ENCODE assay signal across 38 cellular contexts in genomic region chr20:22522701-22523100, GRCh38.
"Had no signal": no experiment of that assay in that cellular context is flagged by ENCODE, and none has a peak within 500 bp of the region (broad histone marks: within the 10 kb centered on the region; RNA-seq: fewer than 3 reads in every experiment).

No MANE protein-coding gene starts in this region.

- ATAC-seq: activated naive CD8-positive, alpha-beta T cell treated with anti-CD3 and anti-CD28 coated beads, Interleukin-2, amount 50 U/mL, for 24 hours; Right ventricle myocardium inferior; SK-N-SH treated with all-trans-retinoic acid at 6 μM for 48 hours had no signal

- H3K4me3 Mint-ChIP-seq: activated B cell treated with CpG ODN at 0.5 μM for 24 hours; activated CD4-positive, alpha-beta memory T cell treated with anti-CD3 and anti-CD28 coated beads for 36 hours; activated naive CD4-positive, alpha-beta T cell treated with anti-CD3 and anti-CD28 coated beads, Interleukin-2, amount 10 ng/mL, durations not matched to agents 7 days and 5 days; activated naive CD8-positive, alpha-beta T cell; activated naive CD8-positive, alpha-beta T cell treated with anti-CD3 and anti-CD28 coated beads, Interleukin-2, amount 50 U/mL, for 24 hours; central memory CD8-positive, alpha-beta T cell had no signal

- H3K27ac ChIP-seq: brain microvascular endothelial cell, cardiac muscle cell, KMS-11, RWPE1, VCaP had no signal

- H3K4me2 ChIP-seq: KMS-11 had no signal

- DNase-seq: activated B cell treated with CpG ODN at 0.5 μM for 24 hours; activated CD4-positive, alpha-beta memory T cell treated with anti-CD3 and anti-CD28 coated beads for 36 hours; activated CD4-positive, alpha-beta T cell treated with anti-CD3 and anti-CD28 coated beads for 4 hours; activated CD4-positive, alpha-beta T cell treated with anti-CD3 and anti-CD28 coated beads, Interleukin-2, amount 50 U/mL, for 1 hour; activated CD4-positive, CD25-positive, alpha-beta regulatory T cell treated with anti-CD3 and anti-CD28 coated beads, Interleukin-2, amount 50 U/mL, for 72 hours; activated CD8-positive, alpha-beta memory T cell treated with anti-CD3 and anti-CD28 coated beads, Interleukin-2, amount 50 U/mL, for 48 hours; activated effector memory CD4-positive, alpha-beta T cell treated with Interleukin-2 at 50 U/mL for 16 hours; activated naive CD4-positive, alpha-beta T cell treated with anti-CD3 and anti-CD28 coated beads, Interleukin-2, amount 10 ng/mL, durations not matched to agents 7 days and 5 days; activated naive CD8-positive, alpha-beta T cell treated with anti-CD3 and anti-CD28 coated beads, Interleukin-2, amount 50 U/mL, for 24 hours; activated T-cell treated with anti-CD3 and anti-CD28 coated beads, Interleukin-2, amount 50 U/mL, for 48 hours; anterior cingulate cortex; brain microvascular endothelial cell; NCI-H1092 treated with DMSO at 0.1 percent for 48 hours; NCI-H1417; NCI-H146; NCI-H187; NCI-H2029 treated with DMSO at 0.1 percent for 48 hours; NCI-H2107; NCI-H2171; NCI-H510A; NCI-H526; NCI-H748 treated with DMSO at 0.1 percent for 48 hours; NK-92 treated with Interleukin-12 subunit alpha and Interleukin-12 subunit beta, amount 100 ng/mL, for 24 hours; PC-3; Peyer's patch; SIG-M5; SW 1271; T-helper 1 cell; T-helper 2 cell; T-helper 9 cell had no signal

- H3K4me3 ChIP-seq: cardiac muscle cell, Peyer's patch had no signal

- H3K36me3 ChIP-seq: brain microvascular endothelial cell, cardiac muscle cell, Peyer's patch had no signal

- H3K27me3 ChIP-seq: brain microvascular endothelial cell, cardiac muscle cell, Peyer's patch had no signal

- H3K9me3 ChIP-seq: Peyer's patch had no signal

- H3K27ac Mint-ChIP-seq: activated B cell treated with CpG ODN at 0.5 μM for 24 hours; activated CD4-positive, alpha-beta memory T cell treated with anti-CD3 and anti-CD28 coated beads for 36 hours; activated naive CD4-positive, alpha-beta T cell treated with anti-CD3 and anti-CD28 coated beads, Interleukin-2, amount 10 ng/mL, durations not matched to agents 7 days and 5 days; activated naive CD8-positive, alpha-beta T cell; activated naive CD8-positive, alpha-beta T cell treated with anti-CD3 and anti-CD28 coated beads, Interleukin-2, amount 50 U/mL, for 24 hours had no signal

- H3K9me3 Mint-ChIP-seq: activated B cell treated with CpG ODN at 0.5 μM for 24 hours; activated naive CD8-positive, alpha-beta T cell treated with anti-CD3 and anti-CD28 coated beads, Interleukin-2, amount 50 U/mL, for 24 hours had no signal

- H3K4me1 Mint-ChIP-seq: activated B cell treated with CpG ODN at 0.5 μM for 24 hours; activated naive CD4-positive, alpha-beta T cell treated with anti-CD3 and anti-CD28 coated beads, Interleukin-2, amount 10 ng/mL, durations not matched to agents 7 days and 5 days; activated naive CD8-positive, alpha-beta T cell treated with anti-CD3 and anti-CD28 coated beads, Interleukin-2, amount 50 U/mL, for 24 hours; central memory CD8-positive, alpha-beta T cell had no signal

- H3K9ac ChIP-seq: KMS-11 had no signal

- H3K27me3 Mint-ChIP-seq: activated B cell treated with CpG ODN at 0.5 μM for 24 hours; activated CD4-positive, alpha-beta memory T cell treated with anti-CD3 and anti-CD28 coated beads for 36 hours; activated naive CD8-positive, alpha-beta T cell; central memory CD8-positive, alpha-beta T cell had no signal

- H3K36me3 Mint-ChIP-seq: activated CD4-positive, alpha-beta memory T cell treated with anti-CD3 and anti-CD28 coated beads for 36 hours; activated naive CD4-positive, alpha-beta T cell treated with anti-CD3 and anti-CD28 coated beads, Interleukin-2, amount 10 ng/mL, durations not matched to agents 7 days and 5 days; activated naive CD8-positive, alpha-beta T cell had no signal
